Comparison of ENCODE assay signal across 1 cellular context in the genomic region with DNA sequence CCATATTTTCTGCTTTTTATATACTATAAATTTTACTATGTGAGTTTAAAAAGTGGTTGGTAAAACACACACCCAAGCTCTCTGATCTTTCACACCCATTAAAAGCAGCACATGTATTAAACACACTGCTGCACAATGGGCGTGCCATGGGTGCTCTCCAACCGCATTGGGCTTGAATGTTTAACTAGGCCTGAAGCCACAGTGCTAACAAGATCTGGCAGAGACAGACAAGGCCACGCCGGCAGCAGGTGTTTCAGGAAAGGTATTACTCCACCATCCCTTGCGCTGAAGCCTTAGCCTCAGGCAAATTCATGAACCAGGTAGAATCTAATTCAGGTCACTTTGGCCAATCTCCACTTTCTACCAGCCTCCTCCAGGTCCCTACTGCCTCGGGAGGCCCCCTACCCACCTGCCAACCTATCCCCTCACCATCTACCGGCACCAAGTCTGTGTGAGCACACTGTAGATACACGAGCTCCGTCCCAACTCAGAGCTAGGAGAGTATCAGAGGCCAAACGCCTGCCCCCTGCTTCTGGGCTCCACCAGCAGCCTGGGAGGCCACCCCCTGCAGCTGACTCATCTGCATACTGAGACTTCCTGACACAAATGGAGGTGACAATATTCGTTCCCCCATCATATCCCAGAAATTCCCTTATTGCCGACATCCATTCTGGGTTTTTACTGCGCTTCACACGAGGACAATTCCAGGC.
A peak's percentile ranks its signal among the peaks of the same experiment; 100 is the strongest.
TF ChIP-seq lines count a peak whose summit lies in the region.

No MANE protein-coding gene starts in this region.

TF ChIP-seq in HepG2, 621 proteins besides CTCF, POLR2A, EP300 and RAD21 (continued from another document and continues in another):
- TF ChIP-seq, protein P1, sequence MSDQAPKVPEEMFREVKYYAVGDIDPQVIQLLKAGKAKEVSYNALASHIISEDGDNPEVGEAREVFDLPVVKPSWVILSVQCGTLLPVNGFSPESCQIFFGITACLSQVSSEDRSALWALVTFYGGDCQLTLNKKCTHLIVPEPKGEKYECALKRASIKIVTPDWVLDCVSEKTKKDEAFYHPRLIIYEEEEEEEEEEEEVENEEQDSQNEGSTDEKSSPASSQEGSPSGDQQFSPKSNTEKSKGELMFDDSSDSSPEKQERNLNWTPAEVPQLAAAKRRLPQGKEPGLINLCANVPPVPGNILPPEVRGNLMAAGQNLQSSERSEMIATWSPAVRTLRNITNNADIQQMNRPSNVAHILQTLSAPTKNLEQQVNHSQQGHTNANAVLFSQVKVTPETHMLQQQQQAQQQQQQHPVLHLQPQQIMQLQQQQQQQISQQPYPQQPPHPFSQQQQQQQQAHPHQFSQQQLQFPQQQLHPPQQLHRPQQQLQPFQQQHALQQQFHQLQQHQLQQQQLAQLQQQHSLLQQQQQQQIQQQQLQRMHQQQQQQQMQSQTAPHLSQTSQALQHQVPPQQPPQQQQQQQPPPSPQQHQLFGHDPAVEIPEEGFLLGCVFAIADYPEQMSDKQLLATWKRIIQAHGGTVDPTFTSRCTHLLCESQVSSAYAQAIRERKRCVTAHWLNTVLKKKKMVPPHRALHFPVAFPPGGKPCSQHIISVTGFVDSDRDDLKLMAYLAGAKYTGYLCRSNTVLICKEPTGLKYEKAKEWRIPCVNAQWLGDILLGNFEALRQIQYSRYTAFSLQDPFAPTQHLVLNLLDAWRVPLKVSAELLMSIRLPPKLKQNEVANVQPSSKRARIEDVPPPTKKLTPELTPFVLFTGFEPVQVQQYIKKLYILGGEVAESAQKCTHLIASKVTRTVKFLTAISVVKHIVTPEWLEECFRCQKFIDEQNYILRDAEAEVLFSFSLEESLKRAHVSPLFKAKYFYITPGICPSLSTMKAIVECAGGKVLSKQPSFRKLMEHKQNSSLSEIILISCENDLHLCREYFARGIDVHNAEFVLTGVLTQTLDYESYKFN (CRISPR knock-in tag; conservative IDR thresholded peaks at IDR 0.05) = 0 out of 2 replicates have a peak, but pooled peaks have one; percentile 24
- TF ChIP-seq SETDB1 (CRISPR knock-in tag; IDR thresholded peaks at IDR 0.05; ENCODE audit: borderline replicate concordance) = no peak
- no peak for TF ChIP-seq WIZ (CRISPR knock-in tag; IDR thresholded peaks at IDR 0.05)
- TF ChIP-seq, protein P2, sequence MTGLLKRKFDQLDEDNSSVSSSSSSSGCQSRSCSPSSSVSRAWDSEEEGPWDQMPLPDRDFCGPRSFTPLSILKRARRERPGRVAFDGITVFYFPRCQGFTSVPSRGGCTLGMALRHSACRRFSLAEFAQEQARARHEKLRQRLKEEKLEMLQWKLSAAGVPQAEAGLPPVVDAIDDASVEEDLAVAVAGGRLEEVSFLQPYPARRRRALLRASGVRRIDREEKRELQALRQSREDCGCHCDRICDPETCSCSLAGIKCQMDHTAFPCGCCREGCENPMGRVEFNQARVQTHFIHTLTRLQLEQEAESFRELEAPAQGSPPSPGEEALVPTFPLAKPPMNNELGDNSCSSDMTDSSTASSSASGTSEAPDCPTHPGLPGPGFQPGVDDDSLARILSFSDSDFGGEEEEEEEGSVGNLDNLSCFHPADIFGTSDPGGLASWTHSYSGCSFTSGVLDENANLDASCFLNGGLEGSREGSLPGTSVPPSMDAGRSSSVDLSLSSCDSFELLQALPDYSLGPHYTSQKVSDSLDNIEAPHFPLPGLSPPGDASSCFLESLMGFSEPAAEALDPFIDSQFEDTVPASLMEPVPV (CRISPR knock-in tag; IDR thresholded peaks at IDR 0.05) = peak; percentile 41; the same call in 1 of the 2 replicates
- TF ChIP-seq ISX (CRISPR knock-in tag; conservative IDR thresholded peaks at IDR 0.05) = no peak
- TF ChIP-seq, protein P3, sequence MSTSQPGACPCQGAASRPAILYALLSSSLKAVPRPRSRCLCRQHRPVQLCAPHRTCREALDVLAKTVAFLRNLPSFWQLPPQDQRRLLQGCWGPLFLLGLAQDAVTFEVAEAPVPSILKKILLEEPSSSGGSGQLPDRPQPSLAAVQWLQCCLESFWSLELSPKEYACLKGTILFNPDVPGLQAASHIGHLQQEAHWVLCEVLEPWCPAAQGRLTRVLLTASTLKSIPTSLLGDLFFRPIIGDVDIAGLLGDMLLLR (CRISPR knock-in tag; IDR thresholded peaks at IDR 0.05) = peak; percentile 30; the same call in 1 of the 2 replicates
- no peak for TF ChIP-seq NKX3-1 (CRISPR knock-in tag; IDR thresholded peaks at IDR 0.05)
- no peak for TF ChIP-seq PAF1 (CRISPR knock-in tag; IDR thresholded peaks at IDR 0.05)
- TF ChIP-seq PITX1 (CRISPR knock-in tag; IDR thresholded peaks at IDR 0.05) = no peak
- TF ChIP-seq, protein P4, sequence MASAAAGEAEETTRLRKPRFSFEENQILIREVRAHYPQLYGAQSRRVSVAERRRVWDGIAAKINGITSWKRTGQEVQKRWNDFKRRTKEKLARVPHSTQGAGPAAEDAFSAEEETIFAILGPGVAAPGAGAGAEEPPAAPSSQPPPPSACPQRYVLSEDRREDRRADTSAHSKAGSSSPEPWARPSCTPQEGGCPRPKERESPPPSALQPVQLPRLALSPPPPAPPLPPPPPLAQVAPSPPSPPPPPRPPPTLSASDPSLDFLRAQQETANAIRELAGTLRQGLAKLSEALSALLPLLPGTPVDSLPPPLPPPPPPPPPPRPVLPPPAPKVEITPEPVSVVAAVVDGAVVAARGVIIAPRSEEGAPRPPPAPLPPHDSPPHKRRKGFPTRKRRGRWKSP (CRISPR knock-in tag; IDR thresholded peaks at IDR 0.05) = peak; percentile 64; the same call in 1 of the 2 replicates
- TF ChIP-seq SMAD1 (CRISPR knock-in tag; IDR thresholded peaks at IDR 0.05; ENCODE audit: borderline replicate concordance, low read depth) = no peak
- no peak for TF ChIP-seq AKNA (CRISPR knock-in tag; IDR thresholded peaks at IDR 0.05; ENCODE audit: borderline replicate concordance)
- no peak for TF ChIP-seq ZNF30 (CRISPR knock-in tag; IDR thresholded peaks at IDR 0.05)
- no peak; the same call in 2 of the 3 replicates for TF ChIP-seq MXI1 (IDR thresholded peaks at IDR 0.05; ENCODE audit: borderline replicate concordance, low read depth, low read length)
- TF ChIP-seq CREBL2 (CRISPR knock-in tag; IDR thresholded peaks at IDR 0.05; ENCODE audit: borderline replicate concordance) = no peak
- no peak for TF ChIP-seq REL (CRISPR knock-in tag; conservative IDR thresholded peaks at IDR 0.05)
- no peak for TF ChIP-seq ZNF557 (CRISPR knock-in tag; IDR thresholded peaks at IDR 0.05)
- TF ChIP-seq DDIT3 (CRISPR knock-in tag; IDR thresholded peaks at IDR 0.05) = no peak
- TF ChIP-seq PRMT3 (CRISPR knock-in tag; IDR thresholded peaks at IDR 0.05; ENCODE audit: borderline replicate concordance, low read depth) = no peak
- TF ChIP-seq JDP2 (CRISPR knock-in tag; IDR thresholded peaks at IDR 0.05; ENCODE audit: borderline replicate concordance) = no peak
- no peak for TF ChIP-seq GPN1 (CRISPR knock-in tag; IDR thresholded peaks at IDR 0.05; ENCODE audit: borderline replicate concordance)
- TF ChIP-seq HMG20B (CRISPR knock-in tag; conservative IDR thresholded peaks at IDR 0.05) = no peak
- TF ChIP-seq SUZ12 (IDR thresholded peaks at IDR 0.05; ENCODE audit: low read depth, low read length) = no peak
- TF ChIP-seq NCOA5 (CRISPR knock-in tag; IDR thresholded peaks at IDR 0.05) = no peak
- TF ChIP-seq, protein P5, sequence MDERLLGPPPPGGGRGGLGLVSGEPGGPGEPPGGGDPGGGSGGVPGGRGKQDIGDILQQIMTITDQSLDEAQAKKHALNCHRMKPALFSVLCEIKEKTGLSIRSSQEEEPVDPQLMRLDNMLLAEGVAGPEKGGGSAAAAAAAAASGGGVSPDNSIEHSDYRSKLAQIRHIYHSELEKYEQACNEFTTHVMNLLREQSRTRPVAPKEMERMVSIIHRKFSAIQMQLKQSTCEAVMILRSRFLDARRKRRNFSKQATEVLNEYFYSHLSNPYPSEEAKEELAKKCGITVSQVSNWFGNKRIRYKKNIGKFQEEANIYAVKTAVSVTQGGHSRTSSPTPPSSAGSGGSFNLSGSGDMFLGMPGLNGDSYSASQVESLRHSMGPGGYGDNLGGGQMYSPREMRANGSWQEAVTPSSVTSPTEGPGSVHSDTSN (CRISPR knock-in tag; IDR thresholded peaks at IDR 0.05) = no peak
- TF ChIP-seq CHD2 (IDR thresholded peaks at IDR 0.05; ENCODE audit: low read depth, low read length) = no peak
- peak; percentile 57; the same call in 1 of the 2 replicates for TF ChIP-seq DMAP1 (CRISPR knock-in tag; IDR thresholded peaks at IDR 0.05)
- TF ChIP-seq EEA1 (CRISPR knock-in tag; IDR thresholded peaks at IDR 0.05; ENCODE audit: borderline replicate concordance) = no peak
- TF ChIP-seq ZNF713 (CRISPR knock-in tag; IDR thresholded peaks at IDR 0.05) = no peak
- no peak for TF ChIP-seq EZH2 (conservative IDR thresholded peaks at IDR 0.05; ENCODE audit: low read depth, low read length)
- peak; percentile 63 for TF ChIP-seq ZNF331 (CRISPR knock-in tag; IDR thresholded peaks at IDR 0.05)
- TF ChIP-seq, protein P6, sequence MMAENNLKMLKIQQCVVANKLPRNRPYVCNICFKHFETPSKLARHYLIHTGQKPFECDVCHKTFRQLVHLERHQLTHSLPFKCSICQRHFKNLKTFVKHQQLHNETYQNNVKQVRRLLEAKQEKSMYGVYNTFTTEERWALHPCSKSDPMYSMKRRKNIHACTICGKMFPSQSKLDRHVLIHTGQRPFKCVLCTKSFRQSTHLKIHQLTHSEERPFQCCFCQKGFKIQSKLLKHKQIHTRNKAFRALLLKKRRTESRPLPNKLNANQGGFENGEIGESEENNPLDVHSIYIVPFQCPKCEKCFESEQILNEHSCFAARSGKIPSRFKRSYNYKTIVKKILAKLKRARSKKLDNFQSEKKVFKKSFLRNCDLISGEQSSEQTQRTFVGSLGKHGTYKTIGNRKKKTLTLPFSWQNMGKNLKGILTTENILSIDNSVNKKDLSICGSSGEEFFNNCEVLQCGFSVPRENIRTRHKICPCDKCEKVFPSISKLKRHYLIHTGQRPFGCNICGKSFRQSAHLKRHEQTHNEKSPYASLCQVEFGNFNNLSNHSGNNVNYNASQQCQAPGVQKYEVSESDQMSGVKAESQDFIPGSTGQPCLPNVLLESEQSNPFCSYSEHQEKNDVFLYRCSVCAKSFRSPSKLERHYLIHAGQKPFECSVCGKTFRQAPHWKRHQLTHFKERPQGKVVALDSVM (CRISPR knock-in tag; IDR thresholded peaks at IDR 0.05) = 0 out of 2 replicates have a peak, but pooled peaks have one; percentile 27
- TF ChIP-seq KDM6A (CRISPR knock-in tag; IDR thresholded peaks at IDR 0.05; ENCODE audit: low read depth) = no peak
- TF ChIP-seq RARA (CRISPR knock-in tag; IDR thresholded peaks at IDR 0.05) = peak; percentile 52; the same call in 1 of the 2 replicates
- TF ChIP-seq ZNF263 (CRISPR knock-in tag; IDR thresholded peaks at IDR 0.05) = no peak
- no peak for TF ChIP-seq SOX13 (IDR thresholded peaks at IDR 0.05)
- TF ChIP-seq SOX13 (CRISPR knock-in tag; conservative IDR thresholded peaks at IDR 0.05 in 1 of 2, IDR thresholded peaks at IDR 0.05 in 1 of 2) = peak in 1 of 2 experiments; percentile 44; a peak in 1 of 4 replicates
- TF ChIP-seq ZNF430 (CRISPR knock-in tag; IDR thresholded peaks at IDR 0.05) = peak; percentile 80; the same call in 1 of the 2 replicates
